Comparison of ENCODE assay signal across 8 cellular contexts in genomic region chr3:197599089-197599765, GRCh38. TPM values are rescaled to one million over a fixed set of nuclear protein-coding genes. Genes with fewer than 3 reads are reported as not detected.
DNase-seq lines count a peak whose midpoint lies in the region; ATAC-seq lines count a peak whose summit lies in the region.

No MANE protein-coding gene starts in this region.

- CTCF ChIA-PET in CD8-positive, alpha-beta memory T cell (lab: Charles Lee), result interaction anchor here (0.6 to 3.1 kb wide), 17 partner anchors 9 to 231 kb away, joined by 3 to 39 read pairs (median 5); no protein-coding TSS in a partner anchor
- CTCF ChIA-PET in activated naive CD4-positive, alpha-beta T cell treated with anti-CD3 and anti-CD28 coated beads, Interleukin-2, amount 10 ng/mL, durations not matched to agents 7 days and 5 days (lab: Charles Lee), result interaction anchor here (0.6 to 4.6 kb wide), 22 partner anchors 8 to 491 kb away, joined by 3 to 30 read pairs (median 5); no protein-coding TSS in a partner anchor

- H3K4me3 ChIP-seq in CD8-positive, alpha-beta memory T cell (ENCODE audit: low read length), result no peak overlapping the region
- H3K4me3 ChIP-seq in NT2/D1 (ENCODE audit: insufficient read length, low read depth), result no peak overlapping the region
- H3K4me3 ChIP-seq in rectal smooth muscle tissue (ENCODE audit: low read length), result peak overlapping the region; percentile 25

- no peak overlapping the region for H3K27ac ChIP-seq in CD8-positive, alpha-beta memory T cell (ENCODE audit: low read depth, low read length)
- no peak overlapping the region for H3K27ac ChIP-seq in rectal smooth muscle tissue (ENCODE audit: low read depth, low read length)

- H3K27me3 Mint-ChIP-seq in CD8-positive, alpha-beta memory T cell, result no peaks in the 10 kb centered on the region
- H3K27me3 Mint-ChIP-seq in activated naive CD4-positive, alpha-beta T cell treated with anti-CD3 and anti-CD28 coated beads, Interleukin-2, amount 10 ng/mL, durations not matched to agents 7 days and 5 days, result peaks cover 4% of the 10 kb centered on the region

- no peaks in the 10 kb centered on the region for H3K9me3 ChIP-seq in CD8-positive, alpha-beta memory T cell (ENCODE audit: low read length)
- H3K9me3 ChIP-seq in NT2/D1 (ENCODE audit: insufficient read depth, low read length), result peaks cover 13% of the 10 kb centered on the region; the same call in 1 of the 2 replicates

- peaks cover 3% of the 10 kb centered on the region for H3K4me1 ChIP-seq in CD8-positive, alpha-beta memory T cell (ENCODE audit: insufficient read depth, low read length)
- H3K4me1 ChIP-seq in NT2/D1 (ENCODE audit: insufficient read depth, insufficient read length) (peaks cover 9% of the 10 kb centered on the region), rectal smooth muscle tissue (ENCODE audit: control insufficient read depth, insufficient read depth, low read length) (peaks cover 2% of the 10 kb centered on the region)

- intact Hi-C loops in Right ventricle myocardium superior (cut with DNase I), result no loop called here

- H3K9ac ChIP-seq in NT2/D1 (ENCODE audit: insufficient read length, low read depth) (no peak overlapping the region), rectal smooth muscle tissue (ENCODE audit: low read length) (peak overlapping the region; percentile 10)

- no peak overlapping the region for H3K27ac Mint-ChIP-seq in CD8-positive, alpha-beta memory T cell
- H3K27ac Mint-ChIP-seq in activated naive CD4-positive, alpha-beta T cell treated with anti-CD3 and anti-CD28 coated beads, Interleukin-2, amount 10 ng/mL, durations not matched to agents 7 days and 5 days, result peak overlapping the region; percentile 52

- no peaks in the 10 kb centered on the region for H3K27me3 ChIP-seq in CD8-positive, alpha-beta memory T cell (ENCODE audit: insufficient read depth, low read length, poor library complexity, severe bottlenecking)
- no peaks in the 10 kb centered on the region for H3K27me3 ChIP-seq in NT2/D1 (ENCODE audit: insufficient read depth, insufficient read length)
- H3K27me3 ChIP-seq in rectal smooth muscle tissue (ENCODE audit: control insufficient read depth, insufficient read depth, low read length), result no peaks in the 10 kb centered on the region

- H3K36me3 ChIP-seq in CD8-positive, alpha-beta memory T cell (ENCODE audit: insufficient read depth, low read length), result no peaks in the 10 kb centered on the region
- H3K36me3 ChIP-seq in NT2/D1 (ENCODE audit: insufficient read depth, insufficient read length, low read length) (peaks cover 17% of the 10 kb centered on the region), rectal smooth muscle tissue (ENCODE audit: control insufficient read depth, insufficient read depth, low read length) (no peaks in the 10 kb centered on the region)

- no peaks in the 10 kb centered on the region for H3K9me3 Mint-ChIP-seq in CD8-positive, alpha-beta memory T cell
- peaks cover 2% of the 10 kb centered on the region for H3K9me3 Mint-ChIP-seq in activated naive CD4-positive, alpha-beta T cell treated with anti-CD3 and anti-CD28 coated beads, Interleukin-2, amount 10 ng/mL, durations not matched to agents 7 days and 5 days

- peaks cover 3 to 5% (median 4%) of the 10 kb centered on the region in 3 donors for H3K4me1 Mint-ChIP-seq in CD8-positive, alpha-beta memory T cell
- peaks cover 46% of the 10 kb centered on the region for H3K4me1 Mint-ChIP-seq in activated naive CD4-positive, alpha-beta T cell treated with anti-CD3 and anti-CD28 coated beads, Interleukin-2, amount 10 ng/mL, durations not matched to agents 7 days and 5 days

- peak; percentile 59 to 83 (median 70) for DNase-seq in CD8-positive, alpha-beta memory T cell
- DNase-seq in NT2/D1 (ENCODE audit: low read depth, low spot score), result peak; percentile 65
- DNase-seq in activated naive CD4-positive, alpha-beta T cell treated with anti-CD3 and anti-CD28 coated beads, Interleukin-2, amount 10 ng/mL, durations not matched to agents 7 days and 5 days, result peak; percentile 86
- peak; percentile 71 for DNase-seq in Right ventricle myocardium superior
- DNase-seq in NCI-H1105 (lab: John Stamatoyannopoulos, UW), result no peak
- DNase-seq in NCI-H1930 (lab: John Stamatoyannopoulos, UW), result no peak

- no peak overlapping the region for H3K4me3 Mint-ChIP-seq in CD8-positive, alpha-beta memory T cell
- no peak overlapping the region for H3K4me3 Mint-ChIP-seq in activated naive CD4-positive, alpha-beta T cell treated with anti-CD3 and anti-CD28 coated beads, Interleukin-2, amount 10 ng/mL, durations not matched to agents 7 days and 5 days

- H3K36me3 Mint-ChIP-seq in CD8-positive, alpha-beta memory T cell, result peaks cover 0 to 2% (median 1%) of the 10 kb centered on the region in 3 donors
- peaks cover 12% of the 10 kb centered on the region for H3K36me3 Mint-ChIP-seq in activated naive CD4-positive, alpha-beta T cell treated with anti-CD3 and anti-CD28 coated beads, Interleukin-2, amount 10 ng/mL, durations not matched to agents 7 days and 5 days

- POLR2A ChIA-PET in CD8-positive, alpha-beta memory T cell (lab: Charles Lee), result no interaction called here

- peak; percentile 88 for ATAC-seq in GM21737 (IDR thresholded peaks at IDR 0.05; ENCODE audit: unreplicated experiment)
- peak; percentile 91 for ATAC-seq in Right ventricle myocardium superior (ENCODE audit: poor library complexity)

RNA-seq across cellular contexts. Expression of gene BDH1, which starts 43.5 kb away (rescaled TPM):
- total RNA-seq in CD8-positive, alpha-beta memory T cell, result 10 to 100 TPM; 59.3 to 64.6 TPM
- polyA plus RNA-seq in CD8-positive, alpha-beta memory T cell, result 21.4 TPM
- total RNA-seq in Right ventricle myocardium superior, result 57.9 TPM

Comparison
In these comparisons a context has a peak if more than half of its experiments do, and no peak if none do; other contexts are left out.
1. DNase-seq: peak in CD8-positive, alpha-beta memory T cell (5 of 5), NT2/D1 (single experiment), activated naive CD4-positive, alpha-beta T cell treated with anti-CD3 and anti-CD28 coated beads, Interleukin-2, amount 10 ng/mL, durations not matched to agents 7 days and 5 days (single experiment) and Right ventricle myocardium superior (single experiment); none in NCI-H1105 (single experiment) and NCI-H1930 (0 of 2).